ENCODE assay signal across 16 cellular contexts in genomic region chr5:80101993-80102392, GRCh38.
"Had no signal": no experiment of that assay in that cellular context is flagged by ENCODE, and none has a peak within 500 bp of the region (broad histone marks: within the 10 kb centered on the region; RNA-seq: fewer than 3 reads in every experiment).

No MANE protein-coding gene starts in this region.

- H3K4me3 ChIP-seq: pancreas, thyroid gland had no signal

- H3K27ac ChIP-seq: pancreas, thyroid gland had no signal

- H3K4me1 ChIP-seq: thyroid gland had no signal

- H3K9me3 ChIP-seq: pancreas, thyroid gland had no signal

- H3K27ac Mint-ChIP-seq: activated naive CD8-positive, alpha-beta T cell treated with anti-CD3 and anti-CD28 coated beads, Interleukin-2, amount 10 ng/mL, durations not matched to agents 7 days and 5 days; endodermal cell had no signal

- DNase-seq: activated CD4-positive, alpha-beta T cell treated with anti-CD3 and anti-CD28 coated beads, Interleukin-2, amount 50 U/mL, for 4 hours; activated gamma-delta T cell; activated naive CD8-positive, alpha-beta T cell treated with anti-CD3 and anti-CD28 coated beads, Interleukin-2, amount 10 ng/mL, durations not matched to agents 7 days and 5 days; activated T-cell treated with anti-CD3 and anti-CD28 coated beads, Interleukin-2, amount 50 U/mL, for 4 hours; anterior cingulate cortex; endodermal cell; erythroblast; hippocampal formation; left ventricle myocardium superior; mesenchymal stem cell; pancreas; retina; stimulated activated CD4-positive, alpha-beta T cell treated with anti-CD3 and anti-CD28 coated beads, Interleukin-4, amount 100 ng/mL, for 4 hours; thyroid gland had no signal

- H3K27me3 Mint-ChIP-seq: activated naive CD8-positive, alpha-beta T cell treated with anti-CD3 and anti-CD28 coated beads, Interleukin-2, amount 10 ng/mL, durations not matched to agents 7 days and 5 days had no signal

- ATAC-seq: activated CD4-positive, CD25-positive, alpha-beta regulatory T cell treated with anti-CD3 and anti-CD28 coated beads, Interleukin-2, amount 50 U/mL, for 24 hours; activated T-cell treated with anti-CD3 and anti-CD28 coated beads, Interleukin-2, amount 50 U/mL, for 4 hours; left ventricle myocardium superior; pancreas had no signal

- H3K27me3 ChIP-seq: pancreas, thyroid gland had no signal

- H3K9me3 Mint-ChIP-seq: activated T-cell treated with anti-CD3 and anti-CD28 coated beads, Interleukin-2, amount 50 U/mL, for 4 hours; endodermal cell; neural crest cell had no signal

- H3K36me3 ChIP-seq: pancreas, thyroid gland had no signal

- H3K4me3 Mint-ChIP-seq: activated naive CD8-positive, alpha-beta T cell treated with anti-CD3 and anti-CD28 coated beads, Interleukin-2, amount 10 ng/mL, durations not matched to agents 7 days and 5 days; activated T-cell treated with anti-CD3 and anti-CD28 coated beads, Interleukin-2, amount 50 U/mL, for 4 hours; endodermal cell; neural crest cell had no signal
